ENCODE assay signal across 8 cellular contexts in the genomic region with DNA sequence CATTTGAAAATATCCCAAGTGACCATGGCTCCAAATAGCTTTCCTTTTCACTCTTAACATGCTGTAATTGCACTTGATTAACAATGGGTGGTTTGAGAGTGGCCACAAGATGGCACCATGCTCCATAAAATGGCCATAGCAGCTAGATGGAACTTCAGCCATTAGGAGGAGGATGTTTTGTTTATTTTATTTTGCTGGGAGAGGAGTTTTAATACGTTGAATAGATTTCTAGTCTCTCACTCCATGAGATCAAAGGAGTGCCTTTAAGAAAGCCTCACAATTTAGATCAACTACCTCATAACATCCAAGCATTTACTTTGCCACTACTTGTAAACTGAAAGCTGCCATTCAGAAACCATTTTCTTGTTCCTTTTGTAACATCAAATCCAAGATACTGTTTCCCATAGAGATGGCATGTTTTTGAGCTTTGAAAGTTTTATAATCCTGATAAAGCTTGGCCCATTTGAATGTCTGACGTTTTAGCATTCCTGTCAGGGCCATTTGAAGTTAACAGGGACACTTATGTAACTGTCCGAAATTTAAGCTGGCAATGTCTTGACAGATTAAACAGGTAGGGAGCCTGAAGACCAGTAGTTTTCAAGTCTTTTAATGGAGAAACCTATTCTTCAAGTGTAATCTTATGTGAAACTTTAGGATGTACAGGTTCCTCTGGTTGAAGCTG. TPM values are rescaled to one million over a fixed set of nuclear protein-coding genes. Genes with fewer than 3 reads are reported as not detected.
DNase-seq lines count a peak whose midpoint lies in the region; ATAC-seq and TF ChIP-seq lines count a peak whose summit lies in the region.

No MANE protein-coding gene starts in this region.

- intact Hi-C loops in HCT116 (cut with micrococcal nuclease), result loop anchor here (1.0 to 2.0 kb wide), 4 partner anchors 102 to 411 kb away; partner anchors contain the start of gene SCGB2A1

- 93 to 96% methylated on average over 2 of the region's 3 CpGs for WGBS in endodermal cell (ENCODE audit: insufficient coverage in 1 of 2, insufficient read length in 1 of 2), 2 experiments

- no TSS peak for BruUV-seq in HCT116 (replicated peaks; lab: Mats Ljungman, UMichigan)

- H4K20me1 ChIP-seq in HCT116 (ENCODE audit: insufficient read depth), result peaks cover 10% of the 10 kb centered on the region; the same call in 1 of the 2 replicates

- DNase-seq in AG20443 (ENCODE audit: low spot score) (peak; percentile 76), HCT116 (ENCODE audit: low read depth, low spot score) (peak; percentile 76), NCI-H748 (lab: John Stamatoyannopoulos, UW; ENCODE audit: unreplicated experiment) (peak; percentile 72), endodermal cell (peak; percentile 87), middle frontal gyrus (ENCODE audit: extremely low spot score, low spot score) (peak; percentile 70), mesenteric fat pad (ENCODE audit: low spot score) (no peak)
- DNase-seq in activated CD4-positive, alpha-beta T cell treated with anti-CD3 and anti-CD28 coated beads, Interleukin-2, amount 50 U/mL, for 48 hours, result peak; percentile 55 to 68
- DNase-seq in stimulated activated naive CD8-positive, alpha-beta T cell treated with anti-CD3 and anti-CD28 coated beads, Interleukin-15, amount 100 ng/mL, for 72 hours, result peak; percentile 58 to 60

- H3K27ac ChIP-seq in HCT116 (ENCODE audit: low read depth, low read length), result no peak overlapping the region
- H3K27ac ChIP-seq in endodermal cell (ENCODE audit: low read depth, low read length), result no peak overlapping the region

- TF ChIP-seq POLR2A in HCT116 (IDR thresholded peaks at IDR 0.05; ENCODE audit: borderline replicate concordance, extremely low read depth, insufficient read depth, insufficient read length), result no peak

- H3K4me3 ChIP-seq in HCT116 (replicated peaks in 1 of 2; ENCODE audit: low read depth in 1 of 2, low read length in 2 of 2), result no peak overlapping the region
- no peak overlapping the region for H3K4me3 ChIP-seq in endodermal cell (ENCODE audit: low read length)

- peaks cover 79% of the 10 kb centered on the region for H3K79me2 ChIP-seq in HCT116 (ENCODE audit: insufficient read depth, low read length)

- no peaks in the 10 kb centered on the region for H3K9me2 ChIP-seq in HCT116 (ENCODE audit: insufficient read depth)

- H3K27me3 ChIP-seq in HCT116 (ENCODE audit: insufficient read depth, low read length) (no peaks in the 10 kb centered on the region), endodermal cell (ENCODE audit: control insufficient read depth, insufficient read depth, low read length, poor library complexity, severe bottlenecking) (no peaks in the 10 kb centered on the region)

- no peaks in the 10 kb centered on the region for H3K9me3 Mint-ChIP-seq in endodermal cell
- no peaks in the 10 kb centered on the region for H3K9me3 Mint-ChIP-seq in stimulated activated naive CD8-positive, alpha-beta T cell treated with anti-CD3 and anti-CD28 coated beads, Interleukin-15, amount 100 ng/mL, for 72 hours

- H2AFZ ChIP-seq in HCT116 (ENCODE audit: low read depth, low read length, poor library complexity, severe bottlenecking), result no peak overlapping the region

- peaks cover 43% of the 10 kb centered on the region for H3K36me3 Mint-ChIP-seq in endodermal cell (ENCODE audit: low read depth)

- H3K4me3 Mint-ChIP-seq in endodermal cell, result no peak overlapping the region
- H3K4me3 Mint-ChIP-seq in stimulated activated naive CD8-positive, alpha-beta T cell treated with anti-CD3 and anti-CD28 coated beads, Interleukin-15, amount 100 ng/mL, for 72 hours, result no peak overlapping the region

- POLR2A ChIA-PET in HCT116 (lab: Charles Lee), result interaction anchor here (1.3 to 3.4 kb wide), 5 partner anchors 18 to 311 kb away, joined by 3 to 33 read pairs (median 5); partner anchors contain the start of gene FTH1

- peaks cover 16% of the 10 kb centered on the region for H3K4me1 Mint-ChIP-seq in endodermal cell
- peaks cover 58% of the 10 kb centered on the region for H3K4me1 Mint-ChIP-seq in stimulated activated naive CD8-positive, alpha-beta T cell treated with anti-CD3 and anti-CD28 coated beads, Interleukin-15, amount 100 ng/mL, for 72 hours

- CTCF ChIA-PET in HCT116 (lab: Charles Lee), result interaction anchor here (0.7 to 5.2 kb wide), 31 partner anchors 9 to 582 kb away, joined by 3 to 111 read pairs (median 6); partner anchors contain the start of genes BEST1 and FADS1

- TF ChIP-seq CTCF in HCT116 (IDR thresholded peaks at IDR 0.05 in 2 of 3, conservative IDR thresholded peaks at IDR 0.05 in 1 of 3; ENCODE audit: borderline replicate concordance in 1 of 3, insufficient read depth in 1 of 3, low read depth in 2 of 3, low read length in 2 of 3) (peak; percentile 71 to 90 (median 87); a peak in 5 of 6 replicates), endodermal cell (conservative IDR thresholded peaks at IDR 0.05) (peak; percentile 92)

- RAD21 ChIA-PET in HCT116 (lab: Charles Lee; ENCODE audit: low non-redundant PET in 1 of 2, low total read pairs in 2 of 2, uncharacterized antibody in 2 of 2, unreplicated experiment in 2 of 2), result interaction anchor here (0.6 to 2.2 kb wide), 8 partner anchors 49 to 763 kb away, joined by 3 to 9 read pairs (median 6); no protein-coding TSS in a partner anchor

- H3K27ac Mint-ChIP-seq in endodermal cell, result peak overlapping the region; percentile 63
- H3K27ac Mint-ChIP-seq in stimulated activated naive CD8-positive, alpha-beta T cell treated with anti-CD3 and anti-CD28 coated beads, Interleukin-15, amount 100 ng/mL, for 72 hours, result no peak overlapping the region

- H3K9me3 ChIP-seq in HCT116 (ENCODE audit: control insufficient read depth in 1 of 2, insufficient read depth in 1 of 2, low read depth in 1 of 2, low read length in 2 of 2) (no peaks in the 10 kb centered on the region), endodermal cell (ENCODE audit: control insufficient read depth, low read length) (no peaks in the 10 kb centered on the region)

- H3K9ac ChIP-seq in HCT116 (ENCODE audit: low read length) (no peak overlapping the region), endodermal cell (ENCODE audit: extremely low read depth, low read length, poor library complexity, severe bottlenecking) (no peak overlapping the region)

- H3K4me2 ChIP-seq in HCT116 (ENCODE audit: low read length), result no peak overlapping the region

- H3K4me1 ChIP-seq in HCT116 (ENCODE audit: control insufficient read depth in 1 of 2, insufficient read depth in 2 of 2, low read length in 2 of 2) (peaks cover 2 to 15% of the 10 kb centered on the region in 2 experiments; a peak in 1 of 4 replicates), endodermal cell (ENCODE audit: control insufficient read depth, insufficient read depth, low read length) (peaks cover 2% of the 10 kb centered on the region)

- H3K36me3 ChIP-seq in HCT116 (ENCODE audit: control insufficient read depth in 1 of 2, insufficient read depth in 2 of 2, low read length in 2 of 2) (peaks cover 10 to 43% of the 10 kb centered on the region in 2 experiments), endodermal cell (ENCODE audit: control insufficient read depth, insufficient read depth, low read length) (peaks cover 63% of the 10 kb centered on the region)

- peak; percentile 91 for TF ChIP-seq RAD21 in HCT116 (IDR thresholded peaks at IDR 0.05; ENCODE audit: low read depth)

- ATAC-seq in HCT116, result peak; percentile 33
- no peak for ATAC-seq in stimulated activated naive CD8-positive, alpha-beta T cell treated with anti-CD3 and anti-CD28 coated beads, Interleukin-15, amount 100 ng/mL, for 72 hours

- no peaks in the 10 kb centered on the region for H3K27me3 Mint-ChIP-seq in endodermal cell (ENCODE audit: insufficient read depth)
- no peaks in the 10 kb centered on the region for H3K27me3 Mint-ChIP-seq in stimulated activated naive CD8-positive, alpha-beta T cell treated with anti-CD3 and anti-CD28 coated beads, Interleukin-15, amount 100 ng/mL, for 72 hours

TF ChIP-seq in HCT116, 20 proteins besides CTCF, POLR2A, EP300 and RAD21 (continues in another document):
- TF ChIP-seq, protein P1, sequence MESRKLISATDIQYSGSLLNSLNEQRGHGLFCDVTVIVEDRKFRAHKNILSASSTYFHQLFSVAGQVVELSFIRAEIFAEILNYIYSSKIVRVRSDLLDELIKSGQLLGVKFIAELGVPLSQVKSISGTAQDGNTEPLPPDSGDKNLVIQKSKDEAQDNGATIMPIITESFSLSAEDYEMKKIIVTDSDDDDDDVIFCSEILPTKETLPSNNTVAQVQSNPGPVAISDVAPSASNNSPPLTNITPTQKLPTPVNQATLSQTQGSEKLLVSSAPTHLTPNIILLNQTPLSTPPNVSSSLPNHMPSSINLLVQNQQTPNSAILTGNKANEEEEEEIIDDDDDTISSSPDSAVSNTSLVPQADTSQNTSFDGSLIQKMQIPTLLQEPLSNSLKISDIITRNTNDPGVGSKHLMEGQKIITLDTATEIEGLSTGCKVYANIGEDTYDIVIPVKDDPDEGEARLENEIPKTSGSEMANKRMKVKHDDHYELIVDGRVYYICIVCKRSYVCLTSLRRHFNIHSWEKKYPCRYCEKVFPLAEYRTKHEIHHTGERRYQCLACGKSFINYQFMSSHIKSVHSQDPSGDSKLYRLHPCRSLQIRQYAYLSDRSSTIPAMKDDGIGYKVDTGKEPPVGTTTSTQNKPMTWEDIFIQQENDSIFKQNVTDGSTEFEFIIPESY (IDR thresholded peaks at IDR 0.05; ENCODE audit: extremely low read depth, insufficient replicate concordance, low read length), result no peak
- TF ChIP-seq POLR2AphosphoS5 (IDR thresholded peaks at IDR 0.05; ENCODE audit: low read depth, low read length) (peak; percentile 61), EZH2 (IDR thresholded peaks at IDR 0.05) (no peak)

RNA-seq across cellular contexts. Expression of gene FEN1, which starts 4.7 kb away (rescaled TPM):
- total RNA-seq in HCT116 (2021; ENCODE audit: unreplicated experiment) (89.5 TPM), endodermal cell (10 to 100 TPM; 66.7 to 81.8 TPM), mesenteric fat pad (8.0 TPM)
- 53.8 and 55.2 TPM in 2 replicates for polyA plus RNA-seq in HCT116 (2012)
- polyA plus RNA-seq in endodermal cell (2013, experiment 1 of 2), result 52.7 TPM
- polyA plus RNA-seq in endodermal cell (2013, experiment 2 of 2), result 49.1 TPM

RNA-seq across cellular contexts. Expression of gene TMEM258, which starts 5.0 kb away (rescaled TPM):
- 160 TPM for total RNA-seq in HCT116 (2021; ENCODE audit: unreplicated experiment)
- polyA plus RNA-seq in HCT116 (2012), result 403 and 404 TPM in 2 replicates
- total RNA-seq in endodermal cell, result 100 to 1,000 TPM; 174 to 180 TPM
- 351 TPM for polyA plus RNA-seq in endodermal cell (2013, experiment 1 of 2)
- polyA plus RNA-seq in endodermal cell (2013, experiment 2 of 2), result 284 TPM
- 80.8 TPM for total RNA-seq in mesenteric fat pad

RNA-seq across cellular contexts. Expression of gene FADS1, which starts 19.4 kb away (rescaled TPM):
- total RNA-seq in HCT116 (2021; ENCODE audit: unreplicated experiment) (56.6 TPM), endodermal cell (100 to 1,000 TPM; 127 to 138 TPM), mesenteric fat pad (36.3 TPM)
- polyA plus RNA-seq in HCT116 (2012), result 28.8 and 36.3 TPM in 2 replicates
- polyA plus RNA-seq in endodermal cell (2013, experiment 1 of 2), result 197 TPM
- polyA plus RNA-seq in endodermal cell (2013, experiment 2 of 2), result 191 TPM

RNA-seq across cellular contexts. Expression of gene FADS2, which starts 30.7 kb away (rescaled TPM):
- total RNA-seq in HCT116 (2021; ENCODE audit: unreplicated experiment) (17.1 TPM), endodermal cell (100 to 1,000 TPM; 344 to 381 TPM), mesenteric fat pad (28.1 TPM)
- 17.3 and 18.8 TPM in 2 replicates for polyA plus RNA-seq in HCT116 (2012)
- 632 TPM for polyA plus RNA-seq in endodermal cell (2013, experiment 1 of 2)
- 646 TPM for polyA plus RNA-seq in endodermal cell (2013, experiment 2 of 2)

RNA-seq across cellular contexts. Expression of gene MYRF, which starts 45.0 kb away (rescaled TPM):
- total RNA-seq in HCT116 (2021; ENCODE audit: unreplicated experiment) (52.3 TPM), endodermal cell (10 to 100 TPM; 30.3 to 61.7 TPM), mesenteric fat pad (0.42 TPM)
- polyA plus RNA-seq in HCT116 (2012), result 49.0 and 50.1 TPM in 2 replicates
- 16.6 TPM for polyA plus RNA-seq in endodermal cell (2013, experiment 1 of 2)
- polyA plus RNA-seq in endodermal cell (2013, experiment 2 of 2), result 14.9 TPM
